Comparison of ENCODE assay signal across 22 cellular contexts in genomic region chr3:58004972-58005371, GRCh38. TPM values are rescaled to one million over a fixed set of nuclear protein-coding genes. Genes with fewer than 3 reads are reported as not detected.
DNase-seq lines count a peak whose midpoint lies in the region; ATAC-seq, FAIRE-seq and TF ChIP-seq lines count a peak whose summit lies in the region.
"Had no signal": no experiment of that assay in that cellular context is flagged by ENCODE, and none has a peak within 500 bp of the region (broad histone marks: within the 10 kb centered on the region; RNA-seq: fewer than 3 reads in every experiment).

No MANE protein-coding gene starts in this region.

- ATAC-seq in PC-3 (peak; percentile 43), HG03139 (IDR thresholded peaks at IDR 0.05; ENCODE audit: unreplicated experiment) (no peak)
- ATAC-seq: naive thymus-derived CD4-positive, alpha-beta T cell; pancreas; T-cell had no signal

- dilution Hi-C loops in keratinocyte (cut with MboI; ENCODE audit: extremely low pct_ligation_motif_present, low sequenced_read_pairs) = no loop called here

- H3K27me3 Mint-ChIP-seq in immature natural killer cell (ENCODE audit: low read depth in 3 of 3) = peaks cover 0 to 9% (median 3%) of the 10 kb centered on the region in 3 donors
- H3K27me3 Mint-ChIP-seq in activated CD4-positive, alpha-beta memory T cell treated with anti-CD3 and anti-CD28 coated beads, Interleukin-2, amount 10 ng/mL, durations not matched to agents 7 days and 5 days = no peaks in the 10 kb centered on the region
- H3K27me3 Mint-ChIP-seq: activated B cell treated with CpG ODN at 0.5 μM for 24 hours; B cell; naive thymus-derived CD4-positive, alpha-beta T cell; T-cell had no signal

- H3F3A ChIP-seq in PC-3 (ENCODE audit: low read length, unreplicated experiment) = peaks cover 4% of the 10 kb centered on the region

- intact Hi-C loops in PC-3 (cut with micrococcal nuclease) = loop anchor here (1.0 to 10.0 kb wide), 4 partner anchors 27 to 157 kb away; no protein-coding TSS in a partner anchor

- H3K27ac ChIP-seq in PC-3 (ENCODE audit: low read length) = peak overlapping the region; percentile 89
- peak overlapping the region; percentile 93 for H3K27ac ChIP-seq in keratinocyte (ENCODE audit: control insufficient read depth, insufficient read depth, low read length)
- H3K27ac ChIP-seq in tibial nerve = no peak overlapping the region
- H3K27ac ChIP-seq: HL-60, pancreas had no signal

- H3K36me3 ChIP-seq in PC-3 (ENCODE audit: low read depth, low read length) (0 out of 2 replicates have a peak, but pooled peaks cover 6% of the 10 kb centered on the region), bronchial epithelial cell (ENCODE audit: control insufficient read depth, insufficient read depth, low read length) (no peaks in the 10 kb centered on the region), keratinocyte (ENCODE audit: control insufficient read depth in 2 of 2, extremely low read depth in 1 of 2, insufficient read depth in 2 of 2, low read length in 2 of 2) (peaks cover 3 to 9% of the 10 kb centered on the region in 2 experiments), tibial nerve (no peaks in the 10 kb centered on the region)
- H3K36me3 ChIP-seq: pancreas, thoracic aorta had no signal

- TF ChIP-seq POLR2A in tibial nerve (IDR thresholded peaks at IDR 0.05) = no peak

- no peaks in the 10 kb centered on the region for H3K9me2 ChIP-seq in PC-3 (replicated peaks; ENCODE audit: low read length)

- H3K9ac ChIP-seq in PC-3 (ENCODE audit: low read length) (peak overlapping the region; percentile 51), keratinocyte (ENCODE audit: control insufficient read depth, extremely low read depth, insufficient read depth, low read length) (peak overlapping the region; percentile 59)

- peaks cover 30% of the 10 kb centered on the region for H3K79me2 ChIP-seq in PC-3 (ENCODE audit: low read length)
- peaks cover 21% of the 10 kb centered on the region for H3K79me2 ChIP-seq in keratinocyte (ENCODE audit: control insufficient read depth, insufficient read depth, low read length)

- TF ChIP-seq CTCF in PC-3 (conservative IDR thresholded peaks at IDR 0.05; ENCODE audit: low read depth, low read length) = no peak
- TF ChIP-seq CTCF in bronchial epithelial cell (IDR thresholded peaks at IDR 0.05; ENCODE audit: insufficient read depth, low read length, severe bottlenecking) = no peak
- TF ChIP-seq CTCF in keratinocyte (optimal IDR thresholded peaks at IDR 0.05 in 1 of 3, IDR thresholded peaks at IDR 0.05 in 1 of 3, conservative IDR thresholded peaks at IDR 0.05 in 1 of 3; ENCODE audit: extremely low read depth in 1 of 3, insufficient read depth in 2 of 3, low read length in 3 of 3) = no peak
- no peak for TF ChIP-seq CTCF in tibial nerve (IDR thresholded peaks at IDR 0.05)

- no peaks in the 10 kb centered on the region for H3K9me1 ChIP-seq in keratinocyte (ENCODE audit: control insufficient read depth, extremely low read depth, insufficient read depth, low read length)

- H3K4me3 Mint-ChIP-seq in immature natural killer cell = no peak overlapping the region
- no peak overlapping the region for H3K4me3 Mint-ChIP-seq in activated CD4-positive, alpha-beta memory T cell treated with anti-CD3 and anti-CD28 coated beads, Interleukin-2, amount 10 ng/mL, durations not matched to agents 7 days and 5 days
- H3K4me3 Mint-ChIP-seq: activated B cell treated with CpG ODN at 0.5 μM for 24 hours; B cell; naive thymus-derived CD4-positive, alpha-beta T cell; T-cell had no signal

- H3K4me1 ChIP-seq in PC-3 (ENCODE audit: insufficient read depth, low read length) (peaks cover 41% of the 10 kb centered on the region), keratinocyte (ENCODE audit: control insufficient read depth, extremely low read depth, insufficient read depth, low read length) (peaks cover 38% of the 10 kb centered on the region), tibial nerve (peaks cover 0 to 13% (median 5%) of the 10 kb centered on the region in 4 donors)
- H3K4me1 ChIP-seq: pancreas had no signal

- BruUV-seq in PC-3 (replicated peaks; lab: Mats Ljungman, UMichigan) = no TSS peak

- no peak overlapping the region for H3K27ac Mint-ChIP-seq in immature natural killer cell
- H3K27ac Mint-ChIP-seq in activated CD4-positive, alpha-beta memory T cell treated with anti-CD3 and anti-CD28 coated beads, Interleukin-2, amount 10 ng/mL, durations not matched to agents 7 days and 5 days = no peak overlapping the region
- H3K27ac Mint-ChIP-seq: activated B cell treated with CpG ODN at 0.5 μM for 24 hours; B cell; naive thymus-derived CD4-positive, alpha-beta T cell; T-cell had no signal

- H3K4me2 ChIP-seq in PC-3 (ENCODE audit: low read length) (peak overlapping the region; percentile 32), keratinocyte (ENCODE audit: control insufficient read depth, extremely low read depth, insufficient read depth, low read depth, low read length) (peak overlapping the region; percentile 27)

- CTCF ChIA-PET in PC-3 (lab: Charles Lee) = interaction anchor here (0.6 to 1.0 kb wide), 4 partner anchors 17 to 167 kb away, joined by 3 to 4 read pairs (median 4); no protein-coding TSS in a partner anchor
- CTCF ChIA-PET in activated CD4-positive, alpha-beta memory T cell treated with anti-CD3 and anti-CD28 coated beads, Interleukin-2, amount 10 ng/mL, durations not matched to agents 7 days and 5 days (lab: Charles Lee) = interaction anchor here (0.7 to 1.5 kb wide), 7 partner anchors 21 to 301 kb away, joined by 3 to 5 read pairs (median 3); partner anchors contain the start of genes HTD2 and RPP14

- H3K9me3 Mint-ChIP-seq in immature natural killer cell = no peaks in the 10 kb centered on the region
- H3K9me3 Mint-ChIP-seq in activated CD4-positive, alpha-beta memory T cell treated with anti-CD3 and anti-CD28 coated beads, Interleukin-2, amount 10 ng/mL, durations not matched to agents 7 days and 5 days = no peaks in the 10 kb centered on the region
- H3K9me3 Mint-ChIP-seq: activated B cell treated with CpG ODN at 0.5 μM for 24 hours; naive thymus-derived CD4-positive, alpha-beta T cell; T-cell had no signal

- peaks cover 10 to 15% of the 10 kb centered on the region in 2 donors for H3K4me1 Mint-ChIP-seq in immature natural killer cell
- H3K4me1 Mint-ChIP-seq in activated CD4-positive, alpha-beta memory T cell treated with anti-CD3 and anti-CD28 coated beads, Interleukin-2, amount 10 ng/mL, durations not matched to agents 7 days and 5 days = peaks cover 19% of the 10 kb centered on the region

- H3K27me3 ChIP-seq in PC-3 (ENCODE audit: low read length) (no peaks in the 10 kb centered on the region), bronchial epithelial cell (ENCODE audit: control insufficient read depth, insufficient read depth, low read length) (no peaks in the 10 kb centered on the region), keratinocyte (ENCODE audit: control insufficient read depth, extremely low read depth, insufficient read depth, low read length) (no peaks in the 10 kb centered on the region), tibial nerve (no peaks in the 10 kb centered on the region)
- H3K27me3 ChIP-seq: pancreas had no signal

- H4K20me1 ChIP-seq in PC-3 (ENCODE audit: low read length) = peaks cover 16% of the 10 kb centered on the region
- H4K20me1 ChIP-seq in keratinocyte (ENCODE audit: control insufficient read depth, extremely low read depth, insufficient read depth, low read length) = peaks cover 7% of the 10 kb centered on the region

- DNase-seq in Daoy (ENCODE audit: low read depth) (peak; percentile 49), PC-3 (peak; percentile 91), bronchial epithelial cell (ENCODE audit: low read depth) (peak; percentile 93), keratinocyte (ENCODE audit: low read depth, low spot score) (no peak), tibial nerve (ENCODE audit: low spot score in 2 of 2) (no peak), immature natural killer cell (no peak)
- no peak for DNase-seq in activated CD4-positive, alpha-beta memory T cell treated with anti-CD3 and anti-CD28 coated beads, Interleukin-2, amount 10 ng/mL, durations not matched to agents 7 days and 5 days
- DNase-seq: activated B cell treated with CpG ODN at 0.5 μM for 24 hours; amygdala; glutamatergic neuron; naive thymus-derived CD4-positive, alpha-beta T cell; NCI-H1436; pancreas; stimulated activated CD4-positive, alpha-beta T cell treated with anti-CD3 and anti-CD28 coated beads, Interleukin-12 subunit alpha, Interleukin-12 subunit beta, amount 100 ng/mL, for 4 hours; T-cell had no signal

- H3K4me3 ChIP-seq in PC-3 (ENCODE audit: low read length) = no peak overlapping the region
- H3K4me3 ChIP-seq in bronchial epithelial cell (ENCODE audit: low read depth, low read length) = no peak overlapping the region
- no peak overlapping the region for H3K4me3 ChIP-seq in keratinocyte (ENCODE audit: control insufficient read depth in 2 of 3, extremely low read depth in 1 of 3, insufficient read depth in 2 of 3, low read depth in 1 of 3, low read length in 3 of 3)
- H3K4me3 ChIP-seq in tibial nerve = no peak overlapping the region
- H3K4me3 ChIP-seq: pancreas, thoracic aorta had no signal

- H3K9me3 ChIP-seq in PC-3 (ENCODE audit: low read length) (no peaks in the 10 kb centered on the region), keratinocyte (ENCODE audit: control insufficient read depth, low read depth, low read length) (no peaks in the 10 kb centered on the region), tibial nerve (no peaks in the 10 kb centered on the region)
- H3K9me3 ChIP-seq: pancreas, thoracic aorta had no signal

- TF ChIP-seq EP300 in tibial nerve (IDR thresholded peaks at IDR 0.05) = no peak

- POLR2A ChIA-PET in PC-3 (lab: Charles Lee; ENCODE audit: unreplicated experiment) = interaction anchor here (0.6 to 0.8 kb wide), 4 partner anchors 32 to 153 kb away, joined by 3 to 7 read pairs (median 6); no protein-coding TSS in a partner anchor
- POLR2A ChIA-PET in activated CD4-positive, alpha-beta memory T cell treated with anti-CD3 and anti-CD28 coated beads, Interleukin-2, amount 10 ng/mL, durations not matched to agents 7 days and 5 days (lab: Charles Lee) = no interaction called here

- H3K36me3 Mint-ChIP-seq in immature natural killer cell = no peaks in the 10 kb centered on the region
- H3K36me3 Mint-ChIP-seq in activated CD4-positive, alpha-beta memory T cell treated with anti-CD3 and anti-CD28 coated beads, Interleukin-2, amount 10 ng/mL, durations not matched to agents 7 days and 5 days (ENCODE audit: low read depth) = no peaks in the 10 kb centered on the region
- H3K36me3 Mint-ChIP-seq: naive thymus-derived CD4-positive, alpha-beta T cell; T-cell had no signal

- FAIRE-seq in bronchial epithelial cell (lab: Jason Lieb, UNC) (no peak), keratinocyte (lab: Jason Lieb, UNC) (peak; percentile 63)
- FAIRE-seq: colon, endometrium, GM12892, pancreas had no signal

- 86 to 91% methylated on average over 6 of the region's 6 CpGs for WGBS in tibial nerve, 2 donors

- no peak overlapping the region for H2AFZ ChIP-seq in PC-3 (ENCODE audit: low read length)
- no peak overlapping the region for H2AFZ ChIP-seq in keratinocyte (ENCODE audit: control insufficient read depth, low read length)

RNA-seq across cellular contexts. Expression of gene FLNB, which starts 3.2 kb away (rescaled TPM):
- total RNA-seq in Daoy (2014; rRNA removed; shearing (Covaris generic)) = 87.9 and 97.5 TPM in 2 replicates
- total RNA-seq in PC-3 (2014; rRNA removed) (505 and 546 TPM in 2 replicates), bronchial epithelial cell (460 and 822 TPM in 2 replicates), tibial nerve (100 to 1,000 TPM; 265 to 345 (median 277) TPM)
- polyA plus RNA-seq in keratinocyte (271 to 566 TPM (median 289 TPM) in 3 replicates), immature natural killer cell (10 to 100 TPM in 1 of 3 donors, 1 to 10 TPM in 1, under 1 TPM in 1; 0.94 to 14.9 (median 7.5) TPM)
- 139 TPM for polyA plus RNA-seq in keratinocyte (2011; ENCODE audit: low read depth)
- 224 and 242 TPM in 2 replicates for polyA plus RNA-seq in keratinocyte (2011; cell fraction: cytosol; rRNA removed)
- 1,762 and 1,792 TPM in 2 replicates for polyA plus RNA-seq in keratinocyte (2011; cell fraction: nucleus; rRNA removed)
- polyA plus RNA-seq in keratinocyte (2012; ENCODE audit: low replicate concordance) = 243 and 645 TPM in 2 replicates
- polyA minus RNA-seq in keratinocyte = 1,184 to 1,540 TPM (median 1,356 TPM) in 3 replicates
- 873 TPM for polyA minus RNA-seq in keratinocyte (2011; cell fraction: cytosol; rRNA and poly(A)+ RNA removed)
- polyA minus RNA-seq in keratinocyte (2011; cell fraction: nucleus; rRNA and poly(A)+ RNA removed) = 2,395 and 3,178 TPM in 2 replicates
- total RNA-seq in activated CD4-positive, alpha-beta memory T cell treated with anti-CD3 and anti-CD28 coated beads, Interleukin-2, amount 10 ng/mL, durations not matched to agents 7 days and 5 days = 10 to 100 TPM; 33.3 to 37.9 TPM

Comparison
In these comparisons a context has a peak if more than half of its experiments do, and no peak if none do; other contexts are left out.
1. DNase-seq: peak in Daoy (single experiment), PC-3 (single experiment) and bronchial epithelial cell (single experiment); none in keratinocyte (single experiment), tibial nerve (0 of 2), immature natural killer cell (0 of 3) and activated CD4-positive, alpha-beta memory T cell treated with anti-CD3 and anti-CD28 coated beads, Interleukin-2, amount 10 ng/mL, durations not matched to agents 7 days and 5 days (single experiment).
2. H3K27ac ChIP-seq: peak in PC-3 (single experiment) and keratinocyte (single experiment); none in tibial nerve (0 of 4).